In the genomic region with DNA sequence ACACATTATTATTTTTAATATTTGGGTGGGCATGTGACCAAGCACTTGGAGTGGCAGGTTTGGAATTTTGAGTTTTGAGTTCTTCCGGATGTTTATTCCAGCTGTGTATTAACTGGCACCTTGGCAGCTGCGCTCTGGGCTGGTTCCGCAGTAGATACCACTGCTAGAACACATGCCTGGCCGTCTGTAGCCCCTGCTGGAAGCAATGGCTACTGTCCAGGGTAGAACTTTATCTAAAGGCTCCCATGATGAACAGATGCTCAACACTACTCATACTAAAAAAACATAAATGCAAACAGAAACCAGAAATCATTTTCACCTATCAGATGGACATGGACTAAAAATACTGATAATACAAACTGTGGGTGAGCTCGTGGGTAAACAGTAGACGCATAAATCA, we compare ENCODE assay signal across 19 cellular contexts.
"Had no signal": no experiment of that assay in that cellular context is flagged by ENCODE, and none has a peak within 500 bp of the region (broad histone marks: within the 10 kb centered on the region; RNA-seq: fewer than 3 reads in every experiment).

No MANE protein-coding gene starts in this region.

- H2AFZ ChIP-seq: neural progenitor cell had no signal

- H3K27ac ChIP-seq: neural progenitor cell, ovary, tibial artery, uterus, WERI-Rb-1 had no signal

- H3K9ac ChIP-seq: neural progenitor cell had no signal

- ATAC-seq: activated T-cell treated with anti-CD3 and anti-CD28 coated beads, Interleukin-2, amount 50 U/mL, for 72 hours; stimulated activated naive B cell treated with anti-CD40 and anti-IgM and Interleukin-4, amounts not matched to agents 10 μg/mL and 1 μg/mL and 100 μg/mL, for 72 hours had no signal

- FAIRE-seq: endothelial cell of umbilical vein had no signal

- H3K4me1 ChIP-seq: uterus had no signal

- H3K4me3 ChIP-seq: lung, neural progenitor cell, ovary, tibial artery, uterus had no signal

- H3K4me2 ChIP-seq: neural progenitor cell had no signal

- H3K27me3 ChIP-seq: neural progenitor cell, ovary, tibial artery, uterus had no signal

- DNase-seq: activated CD4-positive, alpha-beta memory T cell treated with anti-CD3 and anti-CD28 coated beads, Interleukin-2, amount 10 ng/mL, durations not matched to agents 7 days and 5 days; activated gamma-delta T cell treated with Interleukin-2 at 50 U/mL for 16 hours; activated T-cell treated with anti-CD3 and anti-CD28 coated beads, Interleukin-2, amount 50 U/mL, for 72 hours; amniotic stem cell; cortex of kidney; effector CD4-positive, alpha-beta T cell; foreskin fibroblast; glutamatergic neuron; kidney glomerular epithelial cell; midbrain; ovary; stimulated activated CD4-positive, alpha-beta T cell treated with anti-CD3 and anti-CD28 coated beads, Interleukin-2, amount 100 ng/mL, for 48 hours; stimulated activated naive B cell treated with anti-CD40 and anti-IgM and Interleukin-4, amounts not matched to agents 10 μg/mL and 1 μg/mL and 100 μg/mL, for 72 hours; tibial artery; uterus; WERI-Rb-1 had no signal

- H3K9me3 ChIP-seq: ovary, tibial artery, uterus had no signal

- H3K36me3 ChIP-seq: neural progenitor cell, ovary, uterus, WERI-Rb-1 had no signal
